In the genomic region with DNA sequence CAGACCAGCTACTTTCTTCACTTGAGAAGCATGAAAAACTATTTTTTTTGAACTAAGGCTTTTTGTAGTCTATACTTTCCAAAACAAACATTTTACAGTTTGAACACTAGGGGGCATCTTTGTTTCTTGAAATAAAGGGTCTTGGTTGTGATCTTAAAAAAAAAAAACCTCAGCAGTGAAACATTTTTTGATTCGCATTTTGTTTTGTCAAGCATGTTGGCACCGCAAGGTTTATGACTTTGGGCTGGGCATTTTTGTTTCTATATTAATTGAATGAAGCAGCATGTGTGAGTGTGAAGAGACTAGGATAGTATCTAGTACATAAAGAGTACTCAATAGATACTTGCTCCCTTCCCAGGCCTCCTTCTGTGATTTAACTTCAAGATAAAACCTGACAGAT, we compare ENCODE assay signal across 9 cellular contexts. TPM values are rescaled to one million over a fixed set of nuclear protein-coding genes. Genes with fewer than 3 reads are reported as not detected.
DNase-seq lines count a peak whose midpoint lies in the region; ATAC-seq and TF ChIP-seq lines count a peak whose summit lies in the region.
"Had no signal": no experiment of that assay in that cellular context is flagged by ENCODE, and none has a peak within 500 bp of the region (broad histone marks: within the 10 kb centered on the region; RNA-seq: fewer than 3 reads in every experiment).

No MANE protein-coding gene starts in this region.

- peak; percentile 37 to 57 for ATAC-seq in naive B cell (ENCODE audit: low read depth in 2 of 2)
- no peak for ATAC-seq in HG03025 (IDR thresholded peaks at IDR 0.05; ENCODE audit: low FRiP score, unreplicated experiment)

- H3K9me3 Mint-ChIP-seq in naive B cell, result no peaks in the 10 kb centered on the region
- no peaks in the 10 kb centered on the region for H3K9me3 Mint-ChIP-seq in T-helper 2 cell treated with Interferon-gamma antibody and Interleukin-4, amounts not matched to agents 5 μg/mL and 100 μg/mL, for 36 hours

- TF ChIP-seq CTCF in PC-9 (conservative IDR thresholded peaks at IDR 0.05) (peak; percentile 83), dorsolateral prefrontal cortex (IDR thresholded peaks at IDR 0.05 in 54 of 56, conservative IDR thresholded peaks at IDR 0.05 in 2 of 56; ENCODE audit: low read depth in 1 of 56, partially characterized antibody in 56 of 56) (peak; percentile 64 to 93 (median 79))

- no peaks in the 10 kb centered on the region for H3K9me2 ChIP-seq in PC-9 (ENCODE audit: insufficient read depth)

- peak overlapping the region in 3 of 6 donors; percentile 8 to 94 (median 73) for H3K27ac Mint-ChIP-seq in naive B cell
- H3K27ac Mint-ChIP-seq in T-helper 2 cell treated with Interferon-gamma antibody and Interleukin-4, amounts not matched to agents 5 μg/mL and 100 μg/mL, for 36 hours, result no peak overlapping the region

- POLR2A ChIA-PET in PC-9 (lab: Charles Lee; ENCODE audit: unreplicated experiment), result no interaction called here

- no peaks in the 10 kb centered on the region for H3K27me3 ChIP-seq in PC-9 (ENCODE audit: insufficient read depth, low read depth)
- no peaks in the 10 kb centered on the region for H3K27me3 ChIP-seq in dorsolateral prefrontal cortex
- H3K27me3 ChIP-seq: SJCRH30 had no signal

- H3K79me2 ChIP-seq in PC-9 (ENCODE audit: low read depth), result no peaks in the 10 kb centered on the region

- peak; percentile 62 for DNase-seq in DMS79 treated with DMSO at 0.1 percent for 48 hours (lab: John Stamatoyannopoulos, UW)
- peak; percentile 45 for DNase-seq in HT-29 (ENCODE audit: low spot score)
- DNase-seq in PC-9, result peak; percentile 2 to 55
- DNase-seq in dorsolateral prefrontal cortex, result no peak
- peak; percentile 32 for DNase-seq in naive B cell
- DNase-seq in T-helper 2 cell treated with Interferon-gamma antibody and Interleukin-4, amounts not matched to agents 5 μg/mL and 100 μg/mL, for 36 hours (ENCODE audit: low spot score), result no peak
- no peak for DNase-seq in stimulated activated CD4-positive, alpha-beta T cell treated with anti-CD3 and anti-CD28 coated beads, Interleukin-2, amount 100 ng/mL, for 24 hours

- H3K4me1 Mint-ChIP-seq in naive B cell, result peaks cover 0 to 10% (median 7%) of the 10 kb centered on the region in 3 donors
- H3K4me1 Mint-ChIP-seq in T-helper 2 cell treated with Interferon-gamma antibody and Interleukin-4, amounts not matched to agents 5 μg/mL and 100 μg/mL, for 36 hours (ENCODE audit: low read depth), result peaks cover 23% of the 10 kb centered on the region

- no peaks in the 10 kb centered on the region for H3K27me3 Mint-ChIP-seq in naive B cell
- H3K27me3 Mint-ChIP-seq in T-helper 2 cell treated with Interferon-gamma antibody and Interleukin-4, amounts not matched to agents 5 μg/mL and 100 μg/mL, for 36 hours (ENCODE audit: low read depth), result no peaks in the 10 kb centered on the region

- peaks cover 0 to 3% of the 10 kb centered on the region in 2 donors for H3K36me3 Mint-ChIP-seq in naive B cell
- peaks cover 3% of the 10 kb centered on the region for H3K36me3 Mint-ChIP-seq in T-helper 2 cell treated with Interferon-gamma antibody and Interleukin-4, amounts not matched to agents 5 μg/mL and 100 μg/mL, for 36 hours (ENCODE audit: low read depth)

- no peak overlapping the region for H3K4me2 ChIP-seq in PC-9

- no peak overlapping the region for H3K4me3 Mint-ChIP-seq in naive B cell
- H3K4me3 Mint-ChIP-seq in T-helper 2 cell treated with Interferon-gamma antibody and Interleukin-4, amounts not matched to agents 5 μg/mL and 100 μg/mL, for 36 hours, result no peak overlapping the region

- H3K4me3 ChIP-seq in PC-9 (no peak overlapping the region), dorsolateral prefrontal cortex (peak overlapping the region in 1 of 59 donors; percentile 14)
- H3K4me3 ChIP-seq: SJCRH30 had no signal

- no peaks in the 10 kb centered on the region for H4K20me1 ChIP-seq in PC-9 (ENCODE audit: insufficient read depth)

- H3K27ac ChIP-seq in PC-9 (no peak overlapping the region), dorsolateral prefrontal cortex (peak overlapping the region in 41 of 59 donors; percentile 0 to 67 (median 39))
- H3K27ac ChIP-seq: SJCRH30 had no signal

- no peak overlapping the region for H2AFZ ChIP-seq in PC-9

- peaks cover 35% of the 10 kb centered on the region for H3K4me1 ChIP-seq in PC-9 (replicated peaks; ENCODE audit: insufficient read depth)

- CTCF ChIA-PET in PC-9 (lab: Charles Lee), result interaction anchor here (0.6 to 1.4 kb wide), 3 partner anchors 42 to 801 kb away, joined by 3 to 6 read pairs (median 3); no protein-coding TSS in a partner anchor

- no TSS peak for BruUV-seq in PC-9 (replicated peaks; lab: Mats Ljungman, UMichigan)

- no peaks in the 10 kb centered on the region for H3K9me3 ChIP-seq in PC-9 (ENCODE audit: insufficient read depth, low read depth)
- H3K9me3 ChIP-seq: SJCRH30 had no signal

- intact Hi-C loops in PC-9 (cut with micrococcal nuclease; ENCODE audit: unreplicated experiment) (loop anchor here (1.0 to 5.0 kb wide), 5 partner anchors 82 to 800 kb away; a partner anchor contains a TSS), dorsolateral prefrontal cortex (cut with DNase I) (loop anchor here (5.0 to 10.0 kb wide), 7 partner anchors 77 to 802 kb away; a partner anchor contains a TSS)

- no peaks in the 10 kb centered on the region for H3K36me3 ChIP-seq in PC-9 (ENCODE audit: low read depth)
- H3K36me3 ChIP-seq: SJCRH30 had no signal

- 0 out of 2 replicates have a peak, but pooled peaks cover 10% of the 10 kb centered on the region for H3F3A ChIP-seq in PC-9 (ENCODE audit: insufficient read depth, low read depth)

RNA-seq across cellular contexts. Expression of a gene that starts 31.6 kb away (rescaled TPM):
- total RNA-seq in HT-29 (2014; rRNA removed; shearing (Covaris generic)), result not detected in 2 replicates
- not detected in 2 replicates for total RNA-seq in PC-9 (2021)
- 1 to 10 TPM in 18 of 120 experiments, under 1 TPM in 39, not detected in 63; 0.22 to 2.7 (median 0.76) TPM for total RNA-seq in dorsolateral prefrontal cortex
- not detected for polyA plus RNA-seq in naive B cell (ENCODE audit: low read depth in 6 of 6)

Comparison
In these comparisons a context has a peak if more than half of its experiments do, and no peak if none do; other contexts are left out.
1. DNase-seq: peak in DMS79 treated with DMSO at 0.1 percent for 48 hours (single experiment), HT-29 (single experiment), PC-9 (2 of 2) and naive B cell (single experiment); none in dorsolateral prefrontal cortex (0 of 10), T-helper 2 cell treated with Interferon-gamma antibody and Interleukin-4, amounts not matched to agents 5 μg/mL and 100 μg/mL, for 36 hours (single experiment) and stimulated activated CD4-positive, alpha-beta T cell treated with anti-CD3 and anti-CD28 coated beads, Interleukin-2, amount 100 ng/mL, for 24 hours (0 of 2).